Comparison of ENCODE assay signal across 1 cellular context in the genomic region with DNA sequence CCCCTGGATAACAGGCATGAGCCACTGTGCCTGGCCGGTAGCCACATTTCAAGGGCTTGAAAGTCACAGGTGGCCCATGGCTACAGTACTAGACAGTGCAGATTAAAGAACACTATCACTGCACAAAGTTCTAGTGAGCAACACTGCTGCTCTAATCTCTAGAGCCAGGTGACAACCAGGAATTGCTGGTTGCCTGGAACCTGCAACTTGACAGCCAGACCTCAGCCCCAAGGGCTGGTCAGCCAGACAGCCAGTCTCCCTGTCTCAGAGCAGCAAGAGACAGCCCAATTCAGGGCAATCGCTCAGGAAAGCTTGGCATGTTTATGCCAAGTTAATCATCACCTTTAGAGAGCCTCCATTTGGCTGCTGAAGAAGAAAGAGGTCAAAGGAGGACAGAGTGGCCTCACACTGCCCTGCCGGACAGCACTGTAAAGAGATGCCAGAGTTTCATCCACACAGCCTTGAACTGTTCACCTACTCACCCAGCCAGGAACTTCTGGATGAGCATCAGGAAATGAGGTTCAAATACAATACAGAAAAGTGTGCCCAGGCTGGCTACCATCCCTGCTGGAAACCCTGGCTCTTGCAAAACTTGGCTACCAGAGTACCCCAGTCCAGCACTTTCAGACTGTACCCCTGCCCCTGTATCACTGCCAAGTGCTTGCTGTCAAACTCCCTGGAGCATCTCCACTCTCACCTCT.
A peak's percentile ranks its signal among the peaks of the same experiment; 100 is the strongest.
TF ChIP-seq lines count a peak whose summit lies in the region.

No MANE protein-coding gene starts in this region.

TF ChIP-seq in HepG2, 621 proteins besides CTCF, POLR2A, EP300 and RAD21 (continued from another document and continues in another):
- 0 out of 2 replicates have a peak, but pooled peaks have one; percentile 31 for TF ChIP-seq ZBED4 (CRISPR knock-in tag; IDR thresholded peaks at IDR 0.05; ENCODE audit: borderline replicate concordance)
- peak; percentile 86 for TF ChIP-seq PHF21A (CRISPR knock-in tag; IDR thresholded peaks at IDR 0.05)
- no peak for TF ChIP-seq GABPB1 (CRISPR knock-in tag; IDR thresholded peaks at IDR 0.05)
- peak; percentile 91 for TF ChIP-seq HDAC2 (CRISPR knock-in tag; IDR thresholded peaks at IDR 0.05)
- no peak for TF ChIP-seq ZNF780A (CRISPR knock-in tag; IDR thresholded peaks at IDR 0.05)
- TF ChIP-seq, protein P1, sequence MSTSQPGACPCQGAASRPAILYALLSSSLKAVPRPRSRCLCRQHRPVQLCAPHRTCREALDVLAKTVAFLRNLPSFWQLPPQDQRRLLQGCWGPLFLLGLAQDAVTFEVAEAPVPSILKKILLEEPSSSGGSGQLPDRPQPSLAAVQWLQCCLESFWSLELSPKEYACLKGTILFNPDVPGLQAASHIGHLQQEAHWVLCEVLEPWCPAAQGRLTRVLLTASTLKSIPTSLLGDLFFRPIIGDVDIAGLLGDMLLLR (CRISPR knock-in tag; IDR thresholded peaks at IDR 0.05) = no peak
- TF ChIP-seq, protein P2, sequence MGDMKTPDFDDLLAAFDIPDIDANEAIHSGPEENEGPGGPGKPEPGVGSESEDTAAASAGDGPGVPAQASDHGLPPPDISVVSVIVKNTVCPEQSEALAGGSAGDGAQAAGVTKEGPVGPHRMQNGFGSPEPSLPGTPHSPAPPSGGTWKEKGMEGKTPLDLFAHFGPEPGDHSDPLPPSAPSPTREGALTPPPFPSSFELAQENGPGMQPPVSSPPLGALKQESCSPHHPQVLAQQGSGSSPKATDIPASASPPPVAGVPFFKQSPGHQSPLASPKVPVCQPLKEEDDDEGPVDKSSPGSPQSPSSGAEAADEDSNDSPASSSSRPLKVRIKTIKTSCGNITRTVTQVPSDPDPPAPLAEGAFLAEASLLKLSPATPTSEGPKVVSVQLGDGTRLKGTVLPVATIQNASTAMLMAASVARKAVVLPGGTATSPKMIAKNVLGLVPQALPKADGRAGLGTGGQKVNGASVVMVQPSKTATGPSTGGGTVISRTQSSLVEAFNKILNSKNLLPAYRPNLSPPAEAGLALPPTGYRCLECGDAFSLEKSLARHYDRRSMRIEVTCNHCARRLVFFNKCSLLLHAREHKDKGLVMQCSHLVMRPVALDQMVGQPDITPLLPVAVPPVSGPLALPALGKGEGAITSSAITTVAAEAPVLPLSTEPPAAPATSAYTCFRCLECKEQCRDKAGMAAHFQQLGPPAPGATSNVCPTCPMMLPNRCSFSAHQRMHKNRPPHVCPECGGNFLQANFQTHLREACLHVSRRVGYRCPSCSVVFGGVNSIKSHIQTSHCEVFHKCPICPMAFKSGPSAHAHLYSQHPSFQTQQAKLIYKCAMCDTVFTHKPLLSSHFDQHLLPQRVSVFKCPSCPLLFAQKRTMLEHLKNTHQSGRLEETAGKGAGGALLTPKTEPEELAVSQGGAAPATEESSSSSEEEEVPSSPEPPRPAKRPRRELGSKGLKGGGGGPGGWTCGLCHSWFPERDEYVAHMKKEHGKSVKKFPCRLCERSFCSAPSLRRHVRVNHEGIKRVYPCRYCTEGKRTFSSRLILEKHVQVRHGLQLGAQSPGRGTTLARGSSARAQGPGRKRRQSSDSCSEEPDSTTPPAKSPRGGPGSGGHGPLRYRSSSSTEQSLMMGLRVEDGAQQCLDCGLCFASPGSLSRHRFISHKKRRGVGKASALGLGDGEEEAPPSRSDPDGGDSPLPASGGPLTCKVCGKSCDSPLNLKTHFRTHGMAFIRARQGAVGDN (CRISPR knock-in tag; IDR thresholded peaks at IDR 0.05) = peak; percentile 57
- TF ChIP-seq FLYWCH1 (CRISPR knock-in tag; IDR thresholded peaks at IDR 0.05) = no peak
- TF ChIP-seq NFYC (CRISPR knock-in tag; IDR thresholded peaks at IDR 0.05) = no peak
- TF ChIP-seq MEIS2 (CRISPR knock-in tag; IDR thresholded peaks at IDR 0.05) = peak; percentile 72; the same call in 1 of the 2 replicates
- TF ChIP-seq SIX1 (CRISPR knock-in tag; IDR thresholded peaks at IDR 0.05; ENCODE audit: borderline replicate concordance) = peak; percentile 46; the same call in 1 of the 2 replicates
- TF ChIP-seq HNF4A (CRISPR knock-in tag; IDR thresholded peaks at IDR 0.05) = peak; percentile 88
- TF ChIP-seq HDAC6 (IDR thresholded peaks at IDR 0.05; ENCODE audit: low read depth, low read length) = no peak
- TF ChIP-seq ZNF17 (CRISPR knock-in tag; IDR thresholded peaks at IDR 0.05) = no peak
- 0 out of 2 replicates have a peak, but pooled peaks have one; percentile 16 for TF ChIP-seq POLR2G (IDR thresholded peaks at IDR 0.05; ENCODE audit: low read depth, low read length)
- TF ChIP-seq, protein P3, sequence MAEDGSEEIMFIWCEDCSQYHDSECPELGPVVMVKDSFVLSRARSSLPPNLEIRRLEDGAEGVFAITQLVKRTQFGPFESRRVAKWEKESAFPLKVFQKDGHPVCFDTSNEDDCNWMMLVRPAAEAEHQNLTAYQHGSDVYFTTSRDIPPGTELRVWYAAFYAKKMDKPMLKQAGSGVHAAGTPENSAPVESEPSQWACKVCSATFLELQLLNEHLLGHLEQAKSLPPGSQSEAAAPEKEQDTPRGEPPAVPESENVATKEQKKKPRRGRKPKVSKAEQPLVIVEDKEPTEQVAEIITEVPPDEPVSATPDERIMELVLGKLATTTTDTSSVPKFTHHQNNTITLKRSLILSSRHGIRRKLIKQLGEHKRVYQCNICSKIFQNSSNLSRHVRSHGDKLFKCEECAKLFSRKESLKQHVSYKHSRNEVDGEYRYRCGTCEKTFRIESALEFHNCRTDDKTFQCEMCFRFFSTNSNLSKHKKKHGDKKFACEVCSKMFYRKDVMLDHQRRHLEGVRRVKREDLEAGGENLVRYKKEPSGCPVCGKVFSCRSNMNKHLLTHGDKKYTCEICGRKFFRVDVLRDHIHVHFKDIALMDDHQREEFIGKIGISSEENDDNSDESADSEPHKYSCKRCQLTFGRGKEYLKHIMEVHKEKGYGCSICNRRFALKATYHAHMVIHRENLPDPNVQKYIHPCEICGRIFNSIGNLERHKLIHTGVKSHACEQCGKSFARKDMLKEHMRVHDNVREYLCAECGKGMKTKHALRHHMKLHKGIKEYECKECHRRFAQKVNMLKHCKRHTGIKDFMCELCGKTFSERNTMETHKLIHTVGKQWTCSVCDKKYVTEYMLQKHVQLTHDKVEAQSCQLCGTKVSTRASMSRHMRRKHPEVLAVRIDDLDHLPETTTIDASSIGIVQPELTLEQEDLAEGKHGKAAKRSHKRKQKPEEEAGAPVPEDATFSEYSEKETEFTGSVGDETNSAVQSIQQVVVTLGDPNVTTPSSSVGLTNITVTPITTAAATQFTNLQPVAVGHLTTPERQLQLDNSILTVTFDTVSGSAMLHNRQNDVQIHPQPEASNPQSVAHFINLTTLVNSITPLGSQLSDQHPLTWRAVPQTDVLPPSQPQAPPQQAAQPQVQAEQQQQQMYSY (CRISPR knock-in tag; IDR thresholded peaks at IDR 0.05) = peak; percentile 59; the same call in 1 of the 2 replicates
- TF ChIP-seq ZNF432 (CRISPR knock-in tag; IDR thresholded peaks at IDR 0.05; ENCODE audit: borderline replicate concordance) = no peak
- TF ChIP-seq, protein P4, sequence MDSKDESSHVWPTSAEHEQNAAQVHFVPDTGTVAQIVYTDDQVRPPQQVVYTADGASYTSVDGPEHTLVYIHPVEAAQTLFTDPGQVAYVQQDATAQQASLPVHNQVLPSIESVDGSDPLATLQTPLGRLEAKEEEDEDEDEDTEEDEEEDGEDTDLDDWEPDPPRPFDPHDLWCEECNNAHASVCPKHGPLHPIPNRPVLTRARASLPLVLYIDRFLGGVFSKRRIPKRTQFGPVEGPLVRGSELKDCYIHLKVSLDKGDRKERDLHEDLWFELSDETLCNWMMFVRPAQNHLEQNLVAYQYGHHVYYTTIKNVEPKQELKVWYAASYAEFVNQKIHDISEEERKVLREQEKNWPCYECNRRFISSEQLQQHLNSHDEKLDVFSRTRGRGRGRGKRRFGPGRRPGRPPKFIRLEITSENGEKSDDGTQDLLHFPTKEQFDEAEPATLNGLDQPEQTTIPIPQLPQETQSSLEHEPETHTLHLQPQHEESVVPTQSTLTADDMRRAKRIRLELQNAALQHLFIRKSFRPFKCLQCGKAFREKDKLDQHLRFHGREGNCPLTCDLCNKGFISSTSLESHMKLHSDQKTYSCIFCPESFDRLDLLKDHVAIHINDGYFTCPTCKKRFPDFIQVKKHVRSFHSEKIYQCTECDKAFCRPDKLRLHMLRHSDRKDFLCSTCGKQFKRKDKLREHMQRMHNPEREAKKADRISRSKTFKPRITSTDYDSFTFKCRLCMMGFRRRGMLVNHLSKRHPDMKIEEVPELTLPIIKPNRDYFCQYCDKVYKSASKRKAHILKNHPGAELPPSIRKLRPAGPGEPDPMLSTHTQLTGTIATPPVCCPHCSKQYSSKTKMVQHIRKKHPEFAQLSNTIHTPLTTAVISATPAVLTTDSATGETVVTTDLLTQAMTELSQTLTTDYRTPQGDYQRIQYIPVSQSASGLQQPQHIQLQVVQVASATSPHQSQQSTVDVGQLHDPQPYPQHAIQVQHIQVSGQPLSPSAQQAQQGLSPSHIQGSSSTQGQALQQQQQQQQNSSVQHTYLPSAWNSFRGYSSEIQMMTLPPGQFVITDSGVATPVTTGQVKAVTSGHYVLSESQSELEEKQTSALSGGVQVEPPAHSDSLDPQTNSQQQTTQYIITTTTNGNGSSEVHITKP (CRISPR knock-in tag; IDR thresholded peaks at IDR 0.05; ENCODE audit: low read depth) = 0 out of 2 replicates have a peak, but pooled peaks have one; percentile 26
- TF ChIP-seq SIX4 (CRISPR knock-in tag; IDR thresholded peaks at IDR 0.05) = peak; percentile 54
- TF ChIP-seq MYC (CRISPR knock-in tag; IDR thresholded peaks at IDR 0.05; ENCODE audit: borderline replicate concordance) = peak; percentile 37; the same call in 1 of the 2 replicates
- TF ChIP-seq CEBPG (CRISPR knock-in tag; IDR thresholded peaks at IDR 0.05) = 0 out of 2 replicates have a peak, but pooled peaks have one; percentile 23
- TF ChIP-seq, protein P5, sequence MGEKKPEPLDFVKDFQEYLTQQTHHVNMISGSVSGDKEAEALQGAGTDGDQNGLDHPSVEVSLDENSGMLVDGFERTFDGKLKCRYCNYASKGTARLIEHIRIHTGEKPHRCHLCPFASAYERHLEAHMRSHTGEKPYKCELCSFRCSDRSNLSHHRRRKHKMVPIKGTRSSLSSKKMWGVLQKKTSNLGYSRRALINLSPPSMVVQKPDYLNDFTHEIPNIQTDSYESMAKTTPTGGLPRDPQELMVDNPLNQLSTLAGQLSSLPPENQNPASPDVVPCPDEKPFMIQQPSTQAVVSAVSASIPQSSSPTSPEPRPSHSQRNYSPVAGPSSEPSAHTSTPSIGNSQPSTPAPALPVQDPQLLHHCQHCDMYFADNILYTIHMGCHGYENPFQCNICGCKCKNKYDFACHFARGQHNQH (CRISPR knock-in tag; IDR thresholded peaks at IDR 0.05) = peak; percentile 93
- peak; percentile 85 for TF ChIP-seq ERF (CRISPR knock-in tag; IDR thresholded peaks at IDR 0.05)
- TF ChIP-seq LCORL (IDR thresholded peaks at IDR 0.05) = no peak
- peak; percentile 89 for TF ChIP-seq LCORL (CRISPR knock-in tag; IDR thresholded peaks at IDR 0.05)
- no peak for TF ChIP-seq ONECUT2 (CRISPR knock-in tag; IDR thresholded peaks at IDR 0.05)
- TF ChIP-seq NFYB (CRISPR knock-in tag; IDR thresholded peaks at IDR 0.05) = no peak
- TF ChIP-seq ZSCAN12 (CRISPR knock-in tag; IDR thresholded peaks at IDR 0.05) = no peak
- TF ChIP-seq SALL1 (CRISPR knock-in tag; IDR thresholded peaks at IDR 0.05) = peak; percentile 96
- TF ChIP-seq CSRNP2 (CRISPR knock-in tag; conservative IDR thresholded peaks at IDR 0.05; ENCODE audit: low read depth) = no peak
- peak; percentile 34; the same call in 1 of the 2 replicates for TF ChIP-seq YEATS2 (CRISPR knock-in tag; IDR thresholded peaks at IDR 0.05; ENCODE audit: borderline replicate concordance)
- peak; percentile 32; the same call in 1 of the 2 replicates for TF ChIP-seq POGZ (CRISPR knock-in tag; IDR thresholded peaks at IDR 0.05)
- no peak for TF ChIP-seq HIVEP1 (CRISPR knock-in tag; IDR thresholded peaks at IDR 0.05)
